In the genomic region with DNA sequence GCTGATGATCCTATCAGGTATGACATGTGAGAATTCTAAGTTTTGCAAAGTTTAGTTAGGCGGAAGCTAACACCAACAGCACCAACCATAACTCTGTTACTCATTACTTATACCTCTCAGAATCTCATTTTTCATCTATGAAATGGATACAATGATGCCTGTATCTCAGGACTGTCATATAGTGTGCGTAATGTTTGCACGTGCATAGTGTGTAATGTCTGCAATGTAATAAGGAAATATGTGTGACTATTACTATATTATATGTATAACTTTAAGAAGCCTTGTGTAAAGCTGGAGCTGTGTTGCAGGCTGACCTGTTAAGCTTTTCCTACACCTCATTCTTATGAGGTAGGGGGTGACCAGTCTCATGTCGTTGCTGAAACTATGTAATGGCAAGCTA, we compare ENCODE assay signal across 2 cellular contexts.
A peak's percentile ranks its signal among the peaks of the same experiment; 100 is the strongest.
TF ChIP-seq lines count a peak whose summit lies in the region.

No MANE protein-coding gene starts in this region.

TF ChIP-seq in GM12878, 131 proteins besides CTCF, POLR2A, EP300 and RAD21:
- TF ChIP-seq SPI1 (IDR thresholded peaks at IDR 0.05; ENCODE audit: borderline replicate concordance, insufficient read depth, low read depth, low read length): no peak
- peak; percentile 44 for TF ChIP-seq BCL3 (IDR thresholded peaks at IDR 0.05; ENCODE audit: borderline replicate concordance, insufficient read depth, low read depth, low read length, poor library complexity, severe bottlenecking)

TF ChIP-seq in HEK293T, 16 proteins besides CTCF, POLR2A, EP300 and RAD21:
- no peak for TF ChIP-seq LEF1 (IDR thresholded peaks at IDR 0.05; ENCODE audit: borderline replicate concordance)
- TF ChIP-seq ELF4 (IDR thresholded peaks at IDR 0.05): no peak
- no peak for TF ChIP-seq SUZ12 (IDR thresholded peaks at IDR 0.05)
- TF ChIP-seq FOXM1 (IDR thresholded peaks at IDR 0.05; ENCODE audit: borderline replicate concordance): no peak
- TF ChIP-seq, protein P1, sequence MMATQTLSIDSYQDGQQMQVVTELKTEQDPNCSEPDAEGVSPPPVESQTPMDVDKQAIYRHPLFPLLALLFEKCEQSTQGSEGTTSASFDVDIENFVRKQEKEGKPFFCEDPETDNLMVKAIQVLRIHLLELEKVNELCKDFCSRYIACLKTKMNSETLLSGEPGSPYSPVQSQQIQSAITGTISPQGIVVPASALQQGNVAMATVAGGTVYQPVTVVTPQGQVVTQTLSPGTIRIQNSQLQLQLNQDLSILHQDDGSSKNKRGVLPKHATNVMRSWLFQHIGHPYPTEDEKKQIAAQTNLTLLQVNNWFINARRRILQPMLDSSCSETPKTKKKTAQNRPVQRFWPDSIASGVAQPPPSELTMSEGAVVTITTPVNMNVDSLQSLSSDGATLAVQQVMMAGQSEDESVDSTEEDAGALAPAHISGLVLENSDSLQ (IDR thresholded peaks at IDR 0.05): no peak
- TF ChIP-seq SP1 (IDR thresholded peaks at IDR 0.05): no peak
- TF ChIP-seq ARNT (IDR thresholded peaks at IDR 0.05): no peak
- no peak for TF ChIP-seq FOXK2 (IDR thresholded peaks at IDR 0.05)
- no peak for TF ChIP-seq HDGF (IDR thresholded peaks at IDR 0.05; ENCODE audit: borderline replicate concordance)
- no peak for TF ChIP-seq CTBP1 (IDR thresholded peaks at IDR 0.05; ENCODE audit: borderline replicate concordance)
- no peak for TF ChIP-seq L3MBTL2 (conservative IDR thresholded peaks at IDR 0.05)
- TF ChIP-seq BHLHE40 (IDR thresholded peaks at IDR 0.05; ENCODE audit: borderline replicate concordance): no peak
- no peak for TF ChIP-seq ZNF384 (IDR thresholded peaks at IDR 0.05)
